Comparison of ENCODE assay signal across 8 cellular contexts in the genomic region with DNA sequence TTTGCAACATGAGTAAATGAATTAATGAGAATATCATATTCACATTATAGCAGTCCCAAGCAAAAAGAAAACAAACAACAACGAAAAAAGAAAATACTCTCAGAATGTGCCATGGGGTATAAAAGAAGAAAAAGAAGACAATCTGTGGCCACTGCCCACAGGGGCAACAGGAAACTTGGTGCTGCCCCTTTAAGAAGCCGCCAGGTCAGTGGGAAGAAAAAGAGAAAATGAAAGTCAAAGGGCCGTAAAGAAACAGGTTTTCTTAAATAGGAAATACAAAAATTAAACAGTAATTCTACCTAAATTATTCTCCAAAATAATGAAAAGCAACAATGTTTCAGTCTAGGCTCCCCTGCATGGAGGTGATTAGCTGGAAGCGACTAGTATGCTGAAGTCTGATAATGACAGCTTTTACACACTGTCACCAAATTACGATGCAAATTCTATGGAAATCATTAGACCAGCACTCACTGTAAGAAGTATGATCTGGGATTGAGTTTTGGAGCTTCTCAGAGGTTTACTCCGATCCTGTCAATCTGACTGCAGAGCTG. TPM values are rescaled to one million over a fixed set of nuclear protein-coding genes. Genes with fewer than 3 reads are reported as not detected.
DNase-seq lines count a peak whose midpoint lies in the region; ATAC-seq, FAIRE-seq and TF ChIP-seq lines count a peak whose summit lies in the region.

No MANE protein-coding gene starts in this region.

- no peaks in the 10 kb centered on the region for H3K9me3 ChIP-seq in lung (ENCODE audit: control insufficient read depth in 2 of 2, insufficient read depth in 1 of 2, low read length in 1 of 2)

- H3K36me3 Mint-ChIP-seq in activated T-helper 17 cell treated with anti-CD3 and anti-CD28 coated beads, Interleukin-2, amount 50 U/mL, for 72 hours (ENCODE audit: low read depth) = no peaks in the 10 kb centered on the region

- H3K27ac ChIP-seq in lung (ENCODE audit: low read depth in 1 of 2, low read length in 1 of 2) (no peak overlapping the region), foreskin keratinocyte (no peak overlapping the region)

- peak; percentile 43 for DNase-seq in GM12892 (ENCODE audit: insufficient read length)
- no peak for DNase-seq in lung (ENCODE audit: low spot score)
- no peak for DNase-seq in NCI-H2081 treated with DMSO at 0.1 percent for 48 hours (lab: John Stamatoyannopoulos, UW)
- no peak for DNase-seq in NCI-H187 treated with DMSO at 0.1 percent for 48 hours (lab: John Stamatoyannopoulos, UW)
- DNase-seq in NCI-H2171 treated with DMSO at 0.1 percent for 48 hours (lab: John Stamatoyannopoulos, UW) = no peak
- DNase-seq in foreskin keratinocyte = no peak

- H3K27me3 ChIP-seq in lung (ENCODE audit: control insufficient read depth, insufficient read depth) = no peaks in the 10 kb centered on the region
- H3K27me3 ChIP-seq in foreskin keratinocyte = no peaks in the 10 kb centered on the region

- no peaks in the 10 kb centered on the region for H3K36me3 ChIP-seq in lung (ENCODE audit: control insufficient read depth in 2 of 2, insufficient read depth in 2 of 2, low read length in 2 of 2)

- H3K9me3 Mint-ChIP-seq in activated T-helper 17 cell treated with anti-CD3 and anti-CD28 coated beads, Interleukin-2, amount 50 U/mL, for 72 hours = no peaks in the 10 kb centered on the region

- TF ChIP-seq CTCF in lung (IDR thresholded peaks at IDR 0.05; ENCODE audit: control extremely low read depth, extremely low read depth) (no peak), foreskin keratinocyte (conservative IDR thresholded peaks at IDR 0.05) (no peak)

- H3K27ac Mint-ChIP-seq in activated T-helper 17 cell treated with anti-CD3 and anti-CD28 coated beads, Interleukin-2, amount 50 U/mL, for 72 hours = peak overlapping the region; percentile 87

- no peaks in the 10 kb centered on the region for H3K27me3 Mint-ChIP-seq in activated T-helper 17 cell treated with anti-CD3 and anti-CD28 coated beads, Interleukin-2, amount 50 U/mL, for 72 hours

- WGBS in lung, 2 donors = 20 to 25% methylated on average over 6 of the region's 6 CpGs

- peak overlapping the region; percentile 10 for H3K4me3 ChIP-seq in lung

- FAIRE-seq in GM12892 (lab: Jason Lieb, UNC) = peak; percentile 50

- H3K4me3 Mint-ChIP-seq in activated T-helper 17 cell treated with anti-CD3 and anti-CD28 coated beads, Interleukin-2, amount 50 U/mL, for 72 hours = peak overlapping the region; percentile 78

- 0 out of 2 replicates have a peak, but pooled peaks have one; percentile 28 for TF ChIP-seq POLR2A in GM12892 (IDR thresholded peaks at IDR 0.05; ENCODE audit: low read depth, low read length)

- ATAC-seq in HG02885 (IDR thresholded peaks at IDR 0.05; ENCODE audit: poor library complexity, unreplicated experiment) = peak; percentile 63
- ATAC-seq in activated T-helper 17 cell treated with anti-CD3 and anti-CD28 coated beads, Interleukin-2, amount 50 U/mL, for 72 hours (replicated peaks) = peak; percentile 26
- ATAC-seq in lung (ENCODE audit: insufficient read depth, low FRiP score) = no peak
- no peak for ATAC-seq in foreskin keratinocyte

- H3K4me1 ChIP-seq in lung (ENCODE audit: control insufficient read depth in 2 of 2, insufficient read depth in 2 of 2, low read length in 2 of 2) = peaks cover 0 to 1% of the 10 kb centered on the region in 2 donors
- no peaks in the 10 kb centered on the region for H3K4me1 ChIP-seq in foreskin keratinocyte

- H3K4me1 Mint-ChIP-seq in activated T-helper 17 cell treated with anti-CD3 and anti-CD28 coated beads, Interleukin-2, amount 50 U/mL, for 72 hours = peaks cover 18% of the 10 kb centered on the region

RNA-seq across cellular contexts. Expression of gene GMDS, which starts 23.6 kb away (rescaled TPM):
- 28.1 TPM for polyA plus RNA-seq in GM12892 (2012; ENCODE audit: missing spikeins)
- total RNA-seq in activated T-helper 17 cell treated with anti-CD3 and anti-CD28 coated beads, Interleukin-2, amount 50 U/mL, for 72 hours = 10 to 100 TPM; 19.6 to 36.3 TPM
- total RNA-seq in lung (10 to 100 TPM in 1 of 2 donors, 1 to 10 TPM in 1; 7.3 to 28.3 TPM), foreskin keratinocyte (16.7 and 17.2 TPM in 2 replicates)
- polyA plus RNA-seq in lung (10 to 100 TPM; 14.7 to 17.6 TPM), foreskin keratinocyte (21.9 and 23.5 TPM in 2 replicates)

Comparison
In these comparisons a context has a peak if more than half of its experiments do, and no peak if none do; other contexts are left out.
1. ATAC-seq: peak in HG02885 (single experiment) and activated T-helper 17 cell treated with anti-CD3 and anti-CD28 coated beads, Interleukin-2, amount 50 U/mL, for 72 hours (single experiment); none in lung (single experiment) and foreskin keratinocyte (single experiment).